In genomic region chr6:111782161-111782809, GRCh38 we compare ENCODE assay signal across 1 cellular context.
TF ChIP-seq lines count a peak whose summit lies in the region.

No MANE protein-coding gene starts in this region.

TF ChIP-seq in HEK293, 187 proteins besides CTCF, POLR2A, EP300 and RAD21 (continued from another document):
- TF ChIP-seq ZBTB11 (tag by site-specific recombination; conservative IDR thresholded peaks at IDR 0.05; ENCODE audit: low read depth) (no peak), ZNF843 (tag by site-specific recombination; IDR thresholded peaks at IDR 0.05) (no peak), SALL2 (tag by site-specific recombination; IDR thresholded peaks at IDR 0.05; ENCODE audit: borderline replicate concordance) (no peak), ZNF629 (tag by site-specific recombination; IDR thresholded peaks at IDR 0.05) (no peak), ZNF701 (tag by site-specific recombination; IDR thresholded peaks at IDR 0.05) (no peak)
- TF ChIP-seq, protein P1, sequence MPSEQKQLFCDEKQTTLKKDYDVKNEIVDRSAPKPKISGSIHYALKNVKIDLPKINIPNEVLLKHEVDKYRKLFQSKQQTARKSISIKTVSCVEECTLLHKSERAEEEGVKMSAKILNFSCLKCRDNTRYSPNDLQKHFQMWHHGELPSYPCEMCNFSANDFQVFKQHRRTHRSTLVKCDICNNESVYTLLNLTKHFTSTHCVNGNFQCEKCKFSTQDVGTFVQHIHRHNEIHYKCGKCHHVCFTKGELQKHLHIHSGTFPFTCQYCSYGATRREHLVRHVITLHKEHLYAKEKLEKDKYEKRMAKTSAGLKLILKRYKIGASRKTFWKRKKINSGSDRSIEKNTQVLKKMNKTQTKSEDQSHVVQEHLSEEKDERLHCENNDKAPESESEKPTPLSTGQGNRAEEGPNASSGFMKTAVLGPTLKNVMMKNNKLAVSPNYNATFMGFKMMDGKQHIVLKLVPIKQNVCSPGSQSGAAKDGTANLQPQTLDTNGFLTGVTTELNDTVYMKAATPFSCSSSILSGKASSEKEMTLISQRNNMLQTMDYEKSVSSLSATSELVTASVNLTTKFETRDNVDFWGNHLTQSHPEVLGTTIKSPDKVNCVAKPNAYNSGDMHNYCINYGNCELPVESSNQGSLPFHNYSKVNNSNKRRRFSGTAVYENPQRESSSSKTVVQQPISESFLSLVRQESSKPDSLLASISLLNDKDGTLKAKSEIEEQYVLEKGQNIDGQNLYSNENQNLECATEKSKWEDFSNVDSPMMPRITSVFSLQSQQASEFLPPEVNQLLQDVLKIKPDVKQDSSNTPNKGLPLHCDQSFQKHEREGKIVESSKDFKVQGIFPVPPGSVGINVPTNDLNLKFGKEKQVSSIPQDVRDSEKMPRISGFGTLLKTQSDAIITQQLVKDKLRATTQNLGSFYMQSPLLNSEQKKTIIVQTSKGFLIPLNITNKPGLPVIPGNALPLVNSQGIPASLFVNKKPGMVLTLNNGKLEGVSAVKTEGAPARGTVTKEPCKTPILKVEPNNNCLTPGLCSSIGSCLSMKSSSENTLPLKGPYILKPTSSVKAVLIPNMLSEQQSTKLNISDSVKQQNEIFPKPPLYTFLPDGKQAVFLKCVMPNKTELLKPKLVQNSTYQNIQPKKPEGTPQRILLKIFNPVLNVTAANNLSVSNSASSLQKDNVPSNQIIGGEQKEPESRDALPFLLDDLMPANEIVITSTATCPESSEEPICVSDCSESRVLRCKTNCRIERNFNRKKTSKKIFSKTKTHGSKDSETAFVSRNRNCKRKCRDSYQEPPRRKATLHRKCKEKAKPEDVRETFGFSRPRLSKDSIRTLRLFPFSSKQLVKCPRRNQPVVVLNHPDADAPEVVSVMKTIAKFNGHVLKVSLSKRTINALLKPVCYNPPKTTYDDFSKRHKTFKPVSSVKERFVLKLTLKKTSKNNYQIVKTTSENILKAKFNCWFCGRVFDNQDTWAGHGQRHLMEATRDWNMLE (tag by site-specific recombination; conservative IDR thresholded peaks at IDR 0.05; ENCODE audit: low read depth): no peak
